13 cellular contexts compared by ENCODE assay signal in the genomic region with DNA sequence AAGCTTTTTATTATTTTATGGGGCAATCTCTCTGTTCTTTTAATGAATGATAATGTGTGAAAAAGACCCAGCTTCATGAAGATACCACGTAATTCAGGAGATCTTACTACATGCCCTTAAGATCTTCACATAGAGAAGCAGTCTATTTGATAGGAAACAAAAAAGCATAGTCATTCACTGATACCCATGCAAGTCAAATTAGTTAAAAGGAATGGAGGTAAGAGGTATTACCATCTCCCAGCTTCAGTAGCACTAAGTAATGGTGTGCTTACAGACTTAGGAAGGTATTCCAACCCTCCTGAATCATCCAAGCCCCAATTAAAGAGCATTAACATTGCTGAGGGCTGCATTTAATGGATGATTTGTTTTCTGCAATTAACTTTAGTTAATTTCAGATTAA.
DNase-seq lines count a peak whose midpoint lies in the region; ATAC-seq and TF ChIP-seq lines count a peak whose summit lies in the region.
"Had no signal": no experiment of that assay in that cellular context is flagged by ENCODE, and none has a peak within 500 bp of the region (broad histone marks: within the 10 kb centered on the region; RNA-seq: fewer than 3 reads in every experiment).

No MANE protein-coding gene starts in this region.

- intact Hi-C loops in ascending aorta (cut with DNase I) (loop anchor here (5.0 kb wide), 1 partner anchor 505 kb away; no protein-coding TSS in a partner anchor), left ventricle myocardium inferior (cut with micrococcal nuclease) (no loop called here)

- DNase-seq in ascending aorta (ENCODE audit: low spot score in 2 of 2) (no peak), left ventricle myocardium inferior (no peak), retinal pigment epithelial cell (ENCODE audit: low read depth) (peak; percentile 45), GOT3 (lab: John Stamatoyannopoulos, UW) (no peak), SIG-M5 treated with dmso at 0.1 percent for 504 hours (lab: John Stamatoyannopoulos, UW; ENCODE audit: unreplicated experiment) (no peak), NCI-H748 treated with DMSO at 0.1 percent for 48 hours (lab: John Stamatoyannopoulos, UW) (no peak)
- DNase-seq: activated T-cell treated with anti-CD3 and anti-CD28 coated beads, Interleukin-2, amount 50 U/mL, for 72 hours; DMS153; NCI-H1092 treated with DMSO at 0.1 percent for 48 hours; T-cell had no signal

- H3K36me3 ChIP-seq in ascending aorta (peaks cover 28 to 29% of the 10 kb centered on the region in 2 donors), left ventricle myocardium inferior (peaks cover 52% of the 10 kb centered on the region)

- H3K27ac ChIP-seq in ascending aorta (peak overlapping the region; percentile 81 to 84), left ventricle myocardium inferior (replicated peaks) (peak overlapping the region; percentile 85)

- TF ChIP-seq CTCF in ascending aorta (IDR thresholded peaks at IDR 0.05) (no peak), left ventricle myocardium inferior (IDR thresholded peaks at IDR 0.05; ENCODE audit: borderline replicate concordance) (no peak), retinal pigment epithelial cell (conservative IDR thresholded peaks at IDR 0.05; ENCODE audit: low read depth, low read length) (no peak)

- no peaks in the 10 kb centered on the region for H3K27me3 ChIP-seq in ascending aorta
- H3K27me3 ChIP-seq in left ventricle myocardium inferior (ENCODE audit: low read depth), result no peaks in the 10 kb centered on the region

- ATAC-seq in GM19372 (IDR thresholded peaks at IDR 0.05; ENCODE audit: low read depth, unreplicated experiment) (peak; percentile 3), GM19463 (IDR thresholded peaks at IDR 0.05; ENCODE audit: unreplicated experiment) (no peak)
- ATAC-seq: Panc1, T-cell had no signal

- peak overlapping the region; percentile 7 to 47 for H3K4me3 ChIP-seq in ascending aorta
- H3K4me3 ChIP-seq in left ventricle myocardium inferior, result peak overlapping the region; percentile 8
- no peak overlapping the region for H3K4me3 ChIP-seq in retinal pigment epithelial cell (ENCODE audit: low read length)

- H3K9me3 ChIP-seq in ascending aorta (no peaks in the 10 kb centered on the region), left ventricle myocardium inferior (replicated peaks) (no peaks in the 10 kb centered on the region)

- H3K4me1 ChIP-seq in ascending aorta (peaks cover 12 to 58% of the 10 kb centered on the region in 2 donors), left ventricle myocardium inferior (peaks cover 60% of the 10 kb centered on the region)
